24 cellular contexts compared by ENCODE assay signal in genomic region chr5:69049796-69050195, GRCh38.
"Had no signal": no experiment of that assay in that cellular context is flagged by ENCODE, and none has a peak within 500 bp of the region (broad histone marks: within the 10 kb centered on the region; RNA-seq: fewer than 3 reads in every experiment).

No MANE protein-coding gene starts in this region.

- H3K9ac ChIP-seq: neural progenitor cell, parathyroid adenoma had no signal

- H3K4me2 ChIP-seq: neural progenitor cell had no signal

- DNase-seq: dermis blood vessel endothelial cell; effector memory CD4-positive, alpha-beta T cell; esophagus squamous epithelium; foreskin melanocyte; head of caudate nucleus; kidney; naive thymus-derived CD4-positive, alpha-beta T cell; sigmoid colon; spleen; stimulated activated CD4-positive, alpha-beta T cell treated with anti-CD3 and anti-CD28 coated beads, Interleukin-4, amount 100 ng/mL, for 4 hours; stimulated activated naive CD8-positive, alpha-beta T cell treated with anti-CD3 and anti-CD28 coated beads, Interleukin-15, Interleukin-2, amounts not matched to agents 100 U/mL and 50 U/mL, for 24 hours; substantia nigra; tibial artery; uterus had no signal

- ATAC-seq: left lobe of liver; naive thymus-derived CD4-positive, alpha-beta T cell; stimulated activated memory B cell treated with anti-CD40 and anti-IgM and Interleukin-4, amounts not matched to agents 10 μg/mL and 1 μg/mL and 100 μg/mL, for 72 hours; stimulated activated naive CD8-positive, alpha-beta T cell treated with anti-CD3 and anti-CD28 coated beads, Interleukin-15, Interleukin-2, amounts not matched to agents 100 U/mL and 50 U/mL, for 24 hours had no signal

- H3K36me3 ChIP-seq: esophagus squamous epithelium, neural progenitor cell, right atrium auricular region, sigmoid colon, spleen, tibial artery, uterus had no signal

- H3K4me3 ChIP-seq: coronary artery, esophagus squamous epithelium, lung, neural progenitor cell, right atrium auricular region, sigmoid colon, skin epidermis, spleen, testis, tibial artery, uterus had no signal

- H3K79me2 ChIP-seq: parathyroid adenoma had no signal

- H3K9me3 ChIP-seq: esophagus squamous epithelium, right atrium auricular region, sigmoid colon, spleen, testis, tibial artery, uterus had no signal

- H3K4me1 ChIP-seq: esophagus squamous epithelium, neural progenitor cell, parathyroid adenoma, right atrium auricular region, sigmoid colon, spleen, testis, tibial artery, uterus had no signal

- H3K27me3 ChIP-seq: esophagus squamous epithelium, neural progenitor cell, right atrium auricular region, sigmoid colon, spleen, testis, tibial artery, uterus had no signal

- FAIRE-seq: endothelial cell of umbilical vein, kidney had no signal

- H3K27ac ChIP-seq: coronary artery, esophagus squamous epithelium, neural progenitor cell, parathyroid adenoma, right atrium auricular region, sigmoid colon, skin epidermis, spleen, testis, tibial artery, uterus had no signal

- H2AFZ ChIP-seq: neural progenitor cell, parathyroid adenoma had no signal
